8 cellular contexts compared by ENCODE assay signal in genomic region chr17:40791808-40792436, GRCh38. TPM values are rescaled to one million over a fixed set of nuclear protein-coding genes. Genes with fewer than 3 reads are reported as not detected.
DNase-seq lines count a peak whose midpoint lies in the region; ATAC-seq, FAIRE-seq and TF ChIP-seq lines count a peak whose summit lies in the region.

No MANE protein-coding gene starts in this region.

- no TSS peak for BruUV-seq in A673 (replicated peaks; lab: Mats Ljungman, UMichigan)

- H3K36me3 ChIP-seq in A673 (ENCODE audit: insufficient read depth, low read length, poor library complexity, severe bottlenecking), result no peaks in the 10 kb centered on the region
- no peaks in the 10 kb centered on the region for H3K36me3 ChIP-seq in ascending aorta
- H3K36me3 ChIP-seq in keratinocyte (ENCODE audit: control insufficient read depth in 2 of 2, extremely low read depth in 1 of 2, insufficient read depth in 2 of 2, low read length in 2 of 2), result no peaks in the 10 kb centered on the region

- POLR2A ChIA-PET in A673 (lab: Charles Lee; ENCODE audit: low non-redundant PET), result no interaction called here

- no peaks in the 10 kb centered on the region for H3K9me3 Mint-ChIP-seq in activated T-cell treated with anti-CD3 and anti-CD28 coated beads, Interleukin-2, amount 50 U/mL, for 24 hours
- no peaks in the 10 kb centered on the region for H3K9me3 Mint-ChIP-seq in stimulated activated naive CD8-positive, alpha-beta T cell treated with anti-CD3 and anti-CD28 coated beads, Interleukin-15, amount 100 ng/mL, for 72 hours

- FAIRE-seq in keratinocyte (lab: Jason Lieb, UNC), result peak; percentile 67

- CTCF ChIA-PET in A673 (lab: Charles Lee), result no interaction called here

- intact Hi-C loops in A673 (cut with micrococcal nuclease; ENCODE audit: unreplicated experiment) (loop anchor here (2.0 kb wide), 1 partner anchor 169 kb away; no protein-coding TSS in a partner anchor), ascending aorta (cut with DNase I) (loop anchor here (5.0 kb wide), 1 partner anchor 170 kb away; no protein-coding TSS in a partner anchor)

- peaks cover 18% of the 10 kb centered on the region for H3K27me3 Mint-ChIP-seq in activated T-cell treated with anti-CD3 and anti-CD28 coated beads, Interleukin-2, amount 50 U/mL, for 24 hours
- peaks cover 33% of the 10 kb centered on the region for H3K27me3 Mint-ChIP-seq in stimulated activated naive CD8-positive, alpha-beta T cell treated with anti-CD3 and anti-CD28 coated beads, Interleukin-15, amount 100 ng/mL, for 72 hours

- no peaks in the 10 kb centered on the region for H3K79me2 ChIP-seq in keratinocyte (ENCODE audit: control insufficient read depth, insufficient read depth, low read length)

- peak; percentile 60 for TF ChIP-seq CTCF in A673 (conservative IDR thresholded peaks at IDR 0.05; ENCODE audit: low read depth, low read length)
- peak; percentile 12 to 38 (median 31) for TF ChIP-seq CTCF in ascending aorta (IDR thresholded peaks at IDR 0.05)
- TF ChIP-seq CTCF in keratinocyte (optimal IDR thresholded peaks at IDR 0.05 in 1 of 3, IDR thresholded peaks at IDR 0.05 in 1 of 3, conservative IDR thresholded peaks at IDR 0.05 in 1 of 3; ENCODE audit: extremely low read depth in 1 of 3, insufficient read depth in 2 of 3, low read length in 3 of 3), result peak in 2 of 3 experiments; percentile 55 to 66

- no peaks in the 10 kb centered on the region for H3K9me1 ChIP-seq in keratinocyte (ENCODE audit: control insufficient read depth, extremely low read depth, insufficient read depth, low read length)

- no peak overlapping the region for H2AFZ ChIP-seq in keratinocyte (ENCODE audit: control insufficient read depth, low read length)

- no peaks in the 10 kb centered on the region for H3K4me1 ChIP-seq in A673 (ENCODE audit: insufficient read depth, low read length, poor library complexity, severe bottlenecking)
- no peaks in the 10 kb centered on the region for H3K4me1 ChIP-seq in ascending aorta
- H3K4me1 ChIP-seq in keratinocyte (ENCODE audit: control insufficient read depth, extremely low read depth, insufficient read depth, low read length), result no peaks in the 10 kb centered on the region

- no peaks in the 10 kb centered on the region for H4K20me1 ChIP-seq in keratinocyte (ENCODE audit: control insufficient read depth, extremely low read depth, insufficient read depth, low read length)

- no peak overlapping the region for H3K4me3 Mint-ChIP-seq in activated T-cell treated with anti-CD3 and anti-CD28 coated beads, Interleukin-2, amount 50 U/mL, for 24 hours
- H3K4me3 Mint-ChIP-seq in stimulated activated naive CD8-positive, alpha-beta T cell treated with anti-CD3 and anti-CD28 coated beads, Interleukin-15, amount 100 ng/mL, for 72 hours, result no peak overlapping the region

- H3K27ac Mint-ChIP-seq in activated T-cell treated with anti-CD3 and anti-CD28 coated beads, Interleukin-2, amount 50 U/mL, for 24 hours, result no peak overlapping the region
- no peak overlapping the region for H3K27ac Mint-ChIP-seq in stimulated activated naive CD8-positive, alpha-beta T cell treated with anti-CD3 and anti-CD28 coated beads, Interleukin-15, amount 100 ng/mL, for 72 hours

- peak; percentile 31 for DNase-seq in A673 (ENCODE audit: low spot score)
- DNase-seq in HPDE6-E6E7 (ENCODE audit: extremely low spot score), result peak; percentile 21
- no peak for DNase-seq in ascending aorta (ENCODE audit: low spot score in 2 of 2)
- no peak for DNase-seq in keratinocyte (ENCODE audit: low read depth, low spot score)
- DNase-seq in GDM1 (lab: John Stamatoyannopoulos, UW), result no peak
- DNase-seq in activated T-cell treated with anti-CD3 and anti-CD28 coated beads, Interleukin-2, amount 50 U/mL, for 24 hours, result no peak
- DNase-seq in stimulated activated naive CD8-positive, alpha-beta T cell treated with anti-CD3 and anti-CD28 coated beads, Interleukin-15, amount 100 ng/mL, for 72 hours, result no peak

- no peaks in the 10 kb centered on the region for H3K9me3 ChIP-seq in A673 (ENCODE audit: low read depth, low read length, poor library complexity, severe bottlenecking)
- H3K9me3 ChIP-seq in ascending aorta, result no peaks in the 10 kb centered on the region
- H3K9me3 ChIP-seq in keratinocyte (ENCODE audit: control insufficient read depth, low read depth, low read length), result no peaks in the 10 kb centered on the region

- H3K4me1 Mint-ChIP-seq in activated T-cell treated with anti-CD3 and anti-CD28 coated beads, Interleukin-2, amount 50 U/mL, for 24 hours (ENCODE audit: low read depth), result no peaks in the 10 kb centered on the region
- H3K4me1 Mint-ChIP-seq in stimulated activated naive CD8-positive, alpha-beta T cell treated with anti-CD3 and anti-CD28 coated beads, Interleukin-15, amount 100 ng/mL, for 72 hours, result no peaks in the 10 kb centered on the region

- H3K4me3 ChIP-seq in A673 (ENCODE audit: low read depth, low read length, poor library complexity, severe bottlenecking) (no peak overlapping the region), ascending aorta (no peak overlapping the region), keratinocyte (ENCODE audit: control insufficient read depth in 2 of 3, extremely low read depth in 1 of 3, insufficient read depth in 2 of 3, low read depth in 1 of 3, low read length in 3 of 3) (no peak overlapping the region)

- no peaks in the 10 kb centered on the region for H3K36me3 Mint-ChIP-seq in activated T-cell treated with anti-CD3 and anti-CD28 coated beads, Interleukin-2, amount 50 U/mL, for 24 hours (ENCODE audit: low read depth)

- dilution Hi-C loops in keratinocyte (cut with MboI; ENCODE audit: extremely low pct_ligation_motif_present, low sequenced_read_pairs), result no loop called here

- H3K27me3 ChIP-seq in A673 (replicated peaks; ENCODE audit: insufficient read depth, low read depth, low read length, poor library complexity) (no peaks in the 10 kb centered on the region), ascending aorta (no peaks in the 10 kb centered on the region), keratinocyte (ENCODE audit: control insufficient read depth, extremely low read depth, insufficient read depth, low read length) (peaks cover 21% of the 10 kb centered on the region)

- no peak overlapping the region for H3K9ac ChIP-seq in keratinocyte (ENCODE audit: control insufficient read depth, extremely low read depth, insufficient read depth, low read length)

- no peak for ATAC-seq in HG02759 (IDR thresholded peaks at IDR 0.05; ENCODE audit: unreplicated experiment)
- no peak for ATAC-seq in stimulated activated naive CD8-positive, alpha-beta T cell treated with anti-CD3 and anti-CD28 coated beads, Interleukin-15, amount 100 ng/mL, for 72 hours

- H3K27ac ChIP-seq in A673 (ENCODE audit: low read depth, low read length, poor library complexity, severe bottlenecking), result no peak overlapping the region
- H3K27ac ChIP-seq in ascending aorta, result no peak overlapping the region
- H3K27ac ChIP-seq in keratinocyte (ENCODE audit: control insufficient read depth, insufficient read depth, low read length), result no peak overlapping the region

- no peak overlapping the region for H3K4me2 ChIP-seq in keratinocyte (ENCODE audit: control insufficient read depth, extremely low read depth, insufficient read depth, low read depth, low read length)

RNA-seq across cellular contexts. Expression of gene KRT28, which starts 7.8 kb away (rescaled TPM):
- total RNA-seq in A673 (2021), result not detected in 2 replicates
- total RNA-seq in ascending aorta, result not detected
- not detected in 3 replicates for polyA plus RNA-seq in keratinocyte
- not detected for polyA plus RNA-seq in keratinocyte (2011; ENCODE audit: low read depth)
- not detected in 2 replicates for polyA plus RNA-seq in keratinocyte (2011; cell fraction: cytosol; rRNA removed)
- polyA plus RNA-seq in keratinocyte (2011; cell fraction: nucleus; rRNA removed), result not detected in 2 replicates
- not detected in 2 replicates for polyA plus RNA-seq in keratinocyte (2012; ENCODE audit: low replicate concordance)
- not detected in 3 replicates for polyA minus RNA-seq in keratinocyte
- polyA minus RNA-seq in keratinocyte (2011; cell fraction: cytosol; rRNA and poly(A)+ RNA removed), result not detected
- polyA minus RNA-seq in keratinocyte (2011; cell fraction: nucleus; rRNA and poly(A)+ RNA removed), result not detected in 2 replicates

RNA-seq across cellular contexts. Expression of gene KRT27, which starts 9.6 kb away (rescaled TPM):
- total RNA-seq in A673 (2021), result not detected in 2 replicates
- not detected for total RNA-seq in ascending aorta
- 0.05 TPM in 1 of 3 replicates, not detected in the others for polyA plus RNA-seq in keratinocyte
- polyA plus RNA-seq in keratinocyte (2011; ENCODE audit: low read depth), result 1.3 TPM
- 0.12 TPM in 1 of 2 replicates, not detected in the other for polyA plus RNA-seq in keratinocyte (2011; cell fraction: cytosol; rRNA removed)
- polyA plus RNA-seq in keratinocyte (2011; cell fraction: nucleus; rRNA removed), result not detected in 2 replicates
- polyA plus RNA-seq in keratinocyte (2012; ENCODE audit: low replicate concordance), result 2.4 TPM in 1 of 2 replicates, not detected in the other
- not detected in 3 replicates for polyA minus RNA-seq in keratinocyte
- not detected for polyA minus RNA-seq in keratinocyte (2011; cell fraction: cytosol; rRNA and poly(A)+ RNA removed)
- not detected in 2 replicates for polyA minus RNA-seq in keratinocyte (2011; cell fraction: nucleus; rRNA and poly(A)+ RNA removed)

RNA-seq across cellular contexts. Expression of gene KRT26, which starts 19.9 kb away (rescaled TPM):
- total RNA-seq in A673 (2021), result not detected in 2 replicates
- not detected for total RNA-seq in ascending aorta
- polyA plus RNA-seq in keratinocyte, result not detected in 3 replicates
- polyA plus RNA-seq in keratinocyte (2011; ENCODE audit: low read depth), result not detected
- not detected in 2 replicates for polyA plus RNA-seq in keratinocyte (2011; cell fraction: cytosol; rRNA removed)
- polyA plus RNA-seq in keratinocyte (2011; cell fraction: nucleus; rRNA removed), result not detected in 2 replicates
- polyA plus RNA-seq in keratinocyte (2012; ENCODE audit: low replicate concordance), result not detected in 2 replicates
- polyA minus RNA-seq in keratinocyte, result not detected in 3 replicates
- not detected for polyA minus RNA-seq in keratinocyte (2011; cell fraction: cytosol; rRNA and poly(A)+ RNA removed)
- polyA minus RNA-seq in keratinocyte (2011; cell fraction: nucleus; rRNA and poly(A)+ RNA removed), result not detected in 2 replicates

RNA-seq across cellular contexts. Expression of gene KRT10, which starts 30.5 kb away (rescaled TPM):
- 35.0 and 36.2 TPM in 2 replicates for total RNA-seq in A673 (2021)
- total RNA-seq in ascending aorta, result 0.85 TPM
- 27.2 to 67.9 TPM (median 66.2 TPM) in 3 replicates for polyA plus RNA-seq in keratinocyte
- polyA plus RNA-seq in keratinocyte (2011; ENCODE audit: low read depth), result 2,723 TPM
- 28.3 and 53.4 TPM in 2 replicates for polyA plus RNA-seq in keratinocyte (2011; cell fraction: cytosol; rRNA removed)
- polyA plus RNA-seq in keratinocyte (2011; cell fraction: nucleus; rRNA removed), result 72.0 and 123 TPM in 2 replicates
- 62.0 and 2,469 TPM in 2 replicates for polyA plus RNA-seq in keratinocyte (2012; ENCODE audit: low replicate concordance)
- 1.9 to 13.0 TPM (median 11.8 TPM) in 3 replicates for polyA minus RNA-seq in keratinocyte
- polyA minus RNA-seq in keratinocyte (2011; cell fraction: cytosol; rRNA and poly(A)+ RNA removed), result 8.2 TPM
- 21.5 and 30.9 TPM in 2 replicates for polyA minus RNA-seq in keratinocyte (2011; cell fraction: nucleus; rRNA and poly(A)+ RNA removed)

RNA-seq across cellular contexts. Expression of gene KRT25, which starts 36.8 kb away (rescaled TPM):
- 0.28 and 0.42 TPM in 2 replicates for total RNA-seq in A673 (2021)
- not detected for total RNA-seq in ascending aorta
- not detected in 3 replicates for polyA plus RNA-seq in keratinocyte
- not detected for polyA plus RNA-seq in keratinocyte (2011; ENCODE audit: low read depth)
- polyA plus RNA-seq in keratinocyte (2011; cell fraction: cytosol; rRNA removed), result not detected in 2 replicates
- polyA plus RNA-seq in keratinocyte (2011; cell fraction: nucleus; rRNA removed), result not detected in 2 replicates
- polyA plus RNA-seq in keratinocyte (2012; ENCODE audit: low replicate concordance), result not detected in 2 replicates
- not detected in 3 replicates for polyA minus RNA-seq in keratinocyte
- not detected for polyA minus RNA-seq in keratinocyte (2011; cell fraction: cytosol; rRNA and poly(A)+ RNA removed)
- not detected in 2 replicates for polyA minus RNA-seq in keratinocyte (2011; cell fraction: nucleus; rRNA and poly(A)+ RNA removed)

Comparison
In these comparisons a context has a peak if more than half of its experiments do, and no peak if none do; other contexts are left out.
1. DNase-seq: peak in A673 (single experiment) and HPDE6-E6E7 (single experiment); none in ascending aorta (0 of 2), keratinocyte (single experiment), GDM1 (single experiment), activated T-cell treated with anti-CD3 and anti-CD28 coated beads, Interleukin-2, amount 50 U/mL, for 24 hours (single experiment) and stimulated activated naive CD8-positive, alpha-beta T cell treated with anti-CD3 and anti-CD28 coated beads, Interleukin-15, amount 100 ng/mL, for 72 hours (0 of 2).
2. Peak in every context shown above with its lines, with median percentiles within 50 percentile points of each other: CTCF ChIP-seq.